Comparison of ENCODE assay signal across 1 cellular context in the genomic region with DNA sequence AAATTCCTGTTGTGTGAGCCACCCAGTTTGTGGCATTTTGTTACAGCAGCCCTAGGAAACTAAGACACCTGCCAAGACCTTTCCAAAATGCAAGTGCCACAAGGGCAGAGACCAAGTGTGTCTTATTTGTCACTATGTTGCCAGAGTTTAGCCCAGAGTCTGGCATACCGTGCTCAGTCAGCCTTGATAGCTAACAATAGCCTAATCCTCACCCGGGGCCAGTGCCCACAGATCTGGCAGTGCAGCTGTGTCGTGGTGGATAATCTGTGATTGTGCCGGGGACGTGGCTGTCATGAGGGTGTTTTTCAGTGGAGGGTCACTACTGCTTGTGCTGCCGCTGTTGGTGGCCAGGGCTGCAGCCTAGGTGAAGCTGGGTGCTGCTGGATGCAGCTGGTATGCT.
TF ChIP-seq lines count a peak whose summit lies in the region.

No MANE protein-coding gene starts in this region.

TF ChIP-seq in H1, 55 proteins besides CTCF, POLR2A, EP300 and RAD21:
- no peak for TF ChIP-seq SP4 (IDR thresholded peaks at IDR 0.05; ENCODE audit: low read length)
- no peak for TF ChIP-seq SIX5 (IDR thresholded peaks at IDR 0.05; ENCODE audit: low read depth, low read length)
- no peak for TF ChIP-seq MAX (IDR thresholded peaks at IDR 0.05)
- no peak for TF ChIP-seq RNF2 (IDR thresholded peaks at IDR 0.05; ENCODE audit: borderline replicate concordance, low read depth, low read length, missing control alignments, poor library complexity, severe bottlenecking)
- TF ChIP-seq YY1 (IDR thresholded peaks at IDR 0.05; ENCODE audit: low read depth, low read length) = no peak
- TF ChIP-seq JUN (IDR thresholded peaks at IDR 0.05; ENCODE audit: low read depth, low read length) = no peak
- no peak for TF ChIP-seq HDAC6 (IDR thresholded peaks at IDR 0.05; ENCODE audit: low read depth, low read length)
- no peak for TF ChIP-seq TBP (IDR thresholded peaks at IDR 0.05; ENCODE audit: low read depth, low read length)
- TF ChIP-seq KDM1A (IDR thresholded peaks at IDR 0.05; ENCODE audit: borderline replicate concordance, low read length) = no peak
- TF ChIP-seq JUND (IDR thresholded peaks at IDR 0.05; ENCODE audit: low read length) = no peak
- TF ChIP-seq PHF8 (conservative IDR thresholded peaks at IDR 0.05; ENCODE audit: low read depth, low read length) = no peak
- no peak for TF ChIP-seq CEBPB (IDR thresholded peaks at IDR 0.05; ENCODE audit: low read depth, low read length)
- TF ChIP-seq TAF7 (optimal IDR thresholded peaks at IDR 0.05; ENCODE audit: borderline replicate concordance, low read depth, low read length) = no peak
- no peak for TF ChIP-seq SAP30 (IDR thresholded peaks at IDR 0.05; ENCODE audit: insufficient read depth, insufficient replicate concordance, low read length)
TF ChIP-seq in H1: peak in this region for 0.
